In genomic region chr4:25925486-25926201, GRCh38 we compare ENCODE assay signal across 9 cellular contexts. TPM values are rescaled to one million over a fixed set of nuclear protein-coding genes. Genes with fewer than 3 reads are reported as not detected.
DNase-seq lines count a peak whose midpoint lies in the region; ATAC-seq, FAIRE-seq and TF ChIP-seq lines count a peak whose summit lies in the region.
"Had no signal": no experiment of that assay in that cellular context is flagged by ENCODE, and none has a peak within 500 bp of the region (broad histone marks: within the 10 kb centered on the region; RNA-seq: fewer than 3 reads in every experiment).

No MANE protein-coding gene starts in this region.

- no TSS peak for BruUV-seq in PC-3 (replicated peaks; lab: Mats Ljungman, UMichigan)

- no peak overlapping the region for H2BK120ac ChIP-seq in H1 (replicated peaks; ENCODE audit: low read depth, low read length)

- CTCF ChIA-PET in PC-3 (lab: Charles Lee): interaction anchor here (0.5 kb wide), 1 partner anchor 149 kb away, joined by 3 read pairs; no protein-coding TSS in a partner anchor
- CTCF ChIA-PET in H1 (lab: Charles Lee; ENCODE audit: partially characterized antibody): interaction anchor here (0.5 to 4.6 kb wide), 28 partner anchors 9 to 236 kb away, joined by 3 to 29 read pairs (median 5); partner anchors contain the start of gene SMIM20

- H2BK15ac ChIP-seq in H1 (ENCODE audit: low read length): no peak overlapping the region

- H3K27me3 ChIP-seq in GM06990 (replicated peaks; ENCODE audit: control insufficient read depth, insufficient read depth, low read length) (no peaks in the 10 kb centered on the region), PC-3 (ENCODE audit: low read length) (no peaks in the 10 kb centered on the region), H1 (replicated peaks in 1 of 4; ENCODE audit: control insufficient read depth in 3 of 4, extremely low read depth in 1 of 4, insufficient read depth in 3 of 4, low read length in 3 of 4) (no peaks in the 10 kb centered on the region)
- H3K27me3 ChIP-seq: thyroid gland had no signal

- H3K79me2 ChIP-seq in PC-3 (ENCODE audit: low read length): no peaks in the 10 kb centered on the region
- no peaks in the 10 kb centered on the region; a peak in 1 of 4 replicates for H3K79me2 ChIP-seq in H1 (ENCODE audit: control insufficient read depth in 1 of 2, insufficient read depth in 2 of 2, low read length in 2 of 2)

- 65% methylated on average over 11 of the region's 11 CpGs; no CpG with 5 or more reads in 1 of the 2 experiments for WGBS in H1 (ENCODE audit: extremely low coverage in 1 of 2, insufficient coverage in 1 of 2, insufficient read length in 1 of 2, insufficient replicate concordance in 2 of 2, low coverage in 1 of 2, low lambda C conversion rate in 2 of 2, missing lambda C conversion rate in 1 of 2), 2 experiments

- peaks cover 5% of the 10 kb centered on the region; the same call in 1 of the 2 replicates for H3K79me1 ChIP-seq in H1 (ENCODE audit: low read depth, low read length)

- H3K4me3 ChIP-seq in GM06990 (replicated peaks; ENCODE audit: low read depth, low read length) (no peak overlapping the region), PC-3 (ENCODE audit: low read length) (no peak overlapping the region), H1 (ENCODE audit: extremely low read depth in 1 of 4, insufficient read depth in 2 of 4, low read depth in 3 of 4, low read length in 4 of 4) (no peak overlapping the region)
- H3K4me3 ChIP-seq: thyroid gland had no signal

- H3K4me1 ChIP-seq in PC-3 (ENCODE audit: insufficient read depth, low read length) (no peaks in the 10 kb centered on the region), H1 (replicated peaks in 1 of 4; ENCODE audit: control insufficient read depth in 3 of 4, insufficient read depth in 4 of 4, low read length in 3 of 4) (no peaks in the 10 kb centered on the region; a peak in 2 of 7 replicates)
- H3K4me1 ChIP-seq: thyroid gland had no signal

- H2BK5ac ChIP-seq in H1 (ENCODE audit: low read depth, low read length): no peak overlapping the region

- H2BK12ac ChIP-seq in H1 (ENCODE audit: low read depth, low read length): no peak overlapping the region

- H4K5ac ChIP-seq in H1 (ENCODE audit: insufficient read length, low read depth, low read length): no peak overlapping the region

- peak; percentile 82 for TF ChIP-seq CTCF in GM06990 (IDR thresholded peaks at IDR 0.05; ENCODE audit: insufficient read depth, low read length, poor library complexity, severe bottlenecking)
- peak; percentile 69 for TF ChIP-seq CTCF in PC-3 (conservative IDR thresholded peaks at IDR 0.05; ENCODE audit: low read depth, low read length)
- peak; percentile 59 to 69 (median 69) for TF ChIP-seq CTCF in H1 (IDR thresholded peaks at IDR 0.05; ENCODE audit: control extremely low read depth in 1 of 3, insufficient read depth in 1 of 3, low read depth in 1 of 3, low read length in 3 of 3)

- no peaks in the 10 kb centered on the region for H3K23me2 ChIP-seq in H1 (ENCODE audit: low read depth, low read length)

- H3K4me2 ChIP-seq in PC-3 (ENCODE audit: low read length) (no peak overlapping the region), H1 (ENCODE audit: insufficient read depth in 1 of 2, low read depth in 2 of 2, low read length in 2 of 2) (no peak overlapping the region)

- no peak overlapping the region for H4K91ac ChIP-seq in H1 (replicated peaks; ENCODE audit: insufficient read length, low read length)

- no peak overlapping the region for H3K9ac ChIP-seq in PC-3 (ENCODE audit: low read length)
- no peak overlapping the region for H3K9ac ChIP-seq in H1 (replicated peaks in 1 of 4; ENCODE audit: extremely low read depth in 1 of 4, low read depth in 3 of 4, low read length in 3 of 4)

- H3K14ac ChIP-seq in H1 (ENCODE audit: insufficient read length): no peak overlapping the region

- no peak for TF ChIP-seq POLR2A in H1 (IDR thresholded peaks at IDR 0.05; ENCODE audit: control extremely low read depth in 1 of 2, low read depth in 2 of 2, low read length in 2 of 2)

- H3K18ac ChIP-seq in H1 (ENCODE audit: extremely low read depth, low read length): no peak overlapping the region

- no peak overlapping the region for H2AK5ac ChIP-seq in H1 (ENCODE audit: low read depth, low read length)

- H2AFZ ChIP-seq in PC-3 (ENCODE audit: low read length) (no peak overlapping the region), H1 (ENCODE audit: low read length) (no peak overlapping the region)

- ATAC-seq in HG03103 (IDR thresholded peaks at IDR 0.05; ENCODE audit: low read depth, unreplicated experiment) (peak; percentile 71), PC-3 (peak; percentile 42; the same call in 1 of the 2 replicates), GM21786 (IDR thresholded peaks at IDR 0.05; ENCODE audit: unreplicated experiment) (no peak), HG02840 (IDR thresholded peaks at IDR 0.05; ENCODE audit: low FRiP score, unreplicated experiment) (no peak)

- intact Hi-C loops in PC-3 (cut with micrococcal nuclease): no loop called here

- no peaks in the 10 kb centered on the region for H3K9me3 ChIP-seq in PC-3 (ENCODE audit: low read length)
- H3K9me3 ChIP-seq in H1 (ENCODE audit: insufficient read depth in 2 of 2, low read depth in 1 of 2, low read length in 1 of 2): no peaks in the 10 kb centered on the region
- H3K9me3 ChIP-seq: thyroid gland had no signal

- DNase-seq in AG08395 (ENCODE audit: low spot score) (peak; percentile 43), GM06990 (ENCODE audit: extremely low read depth, insufficient read length) (no peak), PC-3 (peak; percentile 46), H1 (ENCODE audit: low read depth in 1 of 2, low spot score in 2 of 2) (peak in 1 of 2 experiments; percentile 64), myocyte (ENCODE audit: low read depth) (peak; percentile 67)

- no peak overlapping the region for H2BK20ac ChIP-seq in H1 (ENCODE audit: low read length)

- H4K20me1 ChIP-seq in PC-3 (ENCODE audit: low read length): no peaks in the 10 kb centered on the region
- no peaks in the 10 kb centered on the region for H4K20me1 ChIP-seq in H1 (replicated peaks in 1 of 2; ENCODE audit: control insufficient read depth in 1 of 2, insufficient read depth in 2 of 2, low read length in 2 of 2)

- no peak for TF ChIP-seq EP300 in H1 (IDR thresholded peaks at IDR 0.05; ENCODE audit: borderline replicate concordance in 1 of 2, low read depth in 2 of 2, low read length in 2 of 2)

- no peak overlapping the region for H3K23ac ChIP-seq in H1 (ENCODE audit: insufficient read length)

- FAIRE-seq in H1 (lab: Jason Lieb, UNC): peak; percentile 70

- H3K9me2 ChIP-seq in PC-3 (replicated peaks; ENCODE audit: low read length): no peaks in the 10 kb centered on the region

- H3K36me3 ChIP-seq in GM06990 (ENCODE audit: control insufficient read depth, insufficient read depth, low read length) (no peaks in the 10 kb centered on the region), PC-3 (ENCODE audit: low read depth, low read length) (no peaks in the 10 kb centered on the region; the same call in 1 of the 2 replicates), H1 (ENCODE audit: control insufficient read depth in 2 of 4, insufficient read depth in 4 of 4, low read length in 3 of 4) (peaks cover 0 to 3% (median 0%) of the 10 kb centered on the region in 4 experiments; a peak in 3 of 8 replicates)
- H3K36me3 ChIP-seq: thyroid gland had no signal

- TF ChIP-seq RAD21 in H1 (IDR thresholded peaks at IDR 0.05 in 1 of 2, conservative IDR thresholded peaks at IDR 0.05 in 1 of 2; ENCODE audit: low read depth in 2 of 2, low read length in 2 of 2): peak; percentile 74 to 83

- POLR2A ChIA-PET in PC-3 (lab: Charles Lee; ENCODE audit: unreplicated experiment) (no interaction called here), H1 (lab: Charles Lee; ENCODE audit: partially characterized antibody) (no interaction called here)

- H3K27ac ChIP-seq in PC-3 (ENCODE audit: low read length) (no peak overlapping the region), H1 (ENCODE audit: low read depth, low read length) (no peak overlapping the region)
- H3K27ac ChIP-seq: thyroid gland had no signal

- no peak overlapping the region for H3K4ac ChIP-seq in H1 (replicated peaks; ENCODE audit: insufficient read length, low read depth, low read length)

- no peak overlapping the region for H4K8ac ChIP-seq in H1 (ENCODE audit: extremely low read depth, insufficient read depth, low read length)

- H3F3A ChIP-seq in PC-3 (ENCODE audit: low read length, unreplicated experiment): no peaks in the 10 kb centered on the region

- H3K56ac ChIP-seq in H1 (replicated peaks; ENCODE audit: insufficient read length, low read depth, low read length): no peak overlapping the region

TF ChIP-seq in H1, 55 proteins besides CTCF, POLR2A, EP300 and RAD21:
- 0 out of 2 replicates have a peak, but pooled peaks have one; percentile 16 for TF ChIP-seq SRF (IDR thresholded peaks at IDR 0.05; ENCODE audit: low read depth, low read length)
- no peak for TF ChIP-seq EZH2 (IDR thresholded peaks at IDR 0.05; ENCODE audit: low read depth, low read length, severe bottlenecking)

RNA-seq across cellular contexts. Expression of gene SMIM20, which starts 11.6 kb away (rescaled TPM):
- total RNA-seq in PC-3 (2014; rRNA removed) (21.3 and 27.0 TPM in 2 replicates), myocyte (31.7 and 49.7 TPM in 2 replicates)
- 30.9 and 36.9 TPM in 2 replicates for total RNA-seq in H1 (2021; fragmentation: NEBNext Ultra II Directional; extraction: Animal tissue kit (Norgen Biotek cat#: 25700))
- 15.8 and 21.9 TPM in 2 replicates for polyA plus RNA-seq in H1 (2011; rRNA removed)
- 33.6 TPM for polyA plus RNA-seq in H1 (2011; cell fraction: cytosol; rRNA removed)
- polyA plus RNA-seq in H1 (2011; cell fraction: nucleus; rRNA removed): 10.5 TPM
- 35.0 to 46.1 TPM (median 40.6 TPM) in 4 replicates for polyA plus RNA-seq in H1 (2012, experiment 1 of 2)
- polyA plus RNA-seq in H1 (2012, experiment 2 of 2): 19.5 TPM
- 40.4 TPM for polyA plus RNA-seq in H1 (2013, experiment 1 of 2)
- polyA plus RNA-seq in H1 (2013, experiment 2 of 2): 42.1 TPM
- 1.7 and 3.7 TPM in 2 replicates for polyA minus RNA-seq in H1 (2011; rRNA and poly(A)+ RNA removed)
- polyA minus RNA-seq in H1 (2011; cell fraction: cytosol; rRNA and poly(A)+ RNA removed): 7.4 TPM
- polyA minus RNA-seq in H1 (2011; cell fraction: nucleus; rRNA and poly(A)+ RNA removed): 11.1 TPM
- 40.4 TPM for polyA plus RNA-seq in myocyte (2012)

Comparison
In these comparisons a context has a peak if more than half of its experiments do, and no peak if none do; other contexts are left out.
1. ATAC-seq: peak in HG03103 (single experiment) and PC-3 (single experiment); none in GM21786 (single experiment) and HG02840 (single experiment).
2. Peak in every context shown above with its lines, with median percentiles within 50 percentile points of each other: CTCF ChIP-seq.